ENCODE assay signal across 8 cellular contexts in genomic region chr18:58671941-58672565, GRCh38. TPM values are rescaled to one million over a fixed set of nuclear protein-coding genes. Genes with fewer than 3 reads are reported as not detected.
A peak's percentile ranks its signal among the peaks of the same experiment; 100 is the strongest.
DNase-seq lines count a peak whose midpoint lies in the region; ATAC-seq lines count a peak whose summit lies in the region.

No MANE protein-coding gene starts in this region.

- DNase-seq in activated naive CD4-positive, alpha-beta T cell treated with anti-CD3 and anti-CD28 coated beads for 36 hours, result peak; percentile 52
- no peak for DNase-seq in activated naive CD4-positive, alpha-beta T cell treated with anti-CD3 and anti-CD28 coated beads, Interleukin-2, amount 50 U/mL, for 16 hours
- DNase-seq in SK-N-MC (ENCODE audit: low read depth, low spot score) (no peak), naive B cell (no peak), NCI-H1417 treated with DMSO at 0.1 percent for 48 hours (lab: John Stamatoyannopoulos, UW) (no peak), RPMI8226 (no peak)

- peak; percentile 16 for ATAC-seq in HG03064 (IDR thresholded peaks at IDR 0.05; ENCODE audit: low read depth, unreplicated experiment)
- peak; percentile 29 to 41 for ATAC-seq in naive B cell (ENCODE audit: low read depth in 2 of 2)

- H3K27me3 ChIP-seq in esophagus (ENCODE audit: control insufficient read depth in 1 of 2, insufficient read depth in 2 of 2, low read length in 2 of 2), result no peaks in the 10 kb centered on the region

- peak overlapping the region; percentile 92 for H3K27ac Mint-ChIP-seq in activated naive CD4-positive, alpha-beta T cell treated with anti-CD3 and anti-CD28 coated beads for 36 hours
- peak overlapping the region; percentile 84 to 99 (median 95) for H3K27ac Mint-ChIP-seq in naive B cell

- no peaks in the 10 kb centered on the region for H3K4me1 ChIP-seq in esophagus (ENCODE audit: control insufficient read depth in 2 of 2, insufficient read depth in 2 of 2, low read length in 1 of 2)

- no peaks in the 10 kb centered on the region for H3K27me3 Mint-ChIP-seq in activated naive CD4-positive, alpha-beta T cell treated with anti-CD3 and anti-CD28 coated beads for 36 hours (ENCODE audit: low read depth)
- H3K27me3 Mint-ChIP-seq in naive B cell, result no peaks in the 10 kb centered on the region

- no peaks in the 10 kb centered on the region for H3K9me3 ChIP-seq in SK-N-MC (ENCODE audit: low read depth, low read length)
- H3K9me3 ChIP-seq in esophagus (ENCODE audit: control insufficient read depth in 2 of 2, insufficient read depth in 1 of 2, low read depth in 1 of 2, low read length in 1 of 2), result no peaks in the 10 kb centered on the region

- H3K36me3 Mint-ChIP-seq in activated naive CD4-positive, alpha-beta T cell treated with anti-CD3 and anti-CD28 coated beads for 36 hours (ENCODE audit: low read depth), result peaks cover 5% of the 10 kb centered on the region
- H3K36me3 Mint-ChIP-seq in naive B cell, result peaks cover 6 to 8% of the 10 kb centered on the region in 2 donors

- CTCF ChIA-PET in activated naive CD4-positive, alpha-beta T cell treated with anti-CD3 and anti-CD28 coated beads for 36 hours (lab: Charles Lee), result interaction anchor here (0.8 to 5.0 kb wide), 13 partner anchors 21 to 142 kb away, joined by 3 to 35 read pairs (median 4); no protein-coding TSS in a partner anchor

- peak overlapping the region; percentile 69 for H3K9ac ChIP-seq in SK-N-MC (ENCODE audit: insufficient read length)

- no peak overlapping the region for H3K27ac ChIP-seq in SK-N-MC
- H3K27ac ChIP-seq in esophagus (ENCODE audit: low read depth in 2 of 2, low read length in 1 of 2), result peak overlapping the region; percentile 93 to 96

- peak overlapping the region; percentile 94 for H3K4me3 Mint-ChIP-seq in activated naive CD4-positive, alpha-beta T cell treated with anti-CD3 and anti-CD28 coated beads for 36 hours
- H3K4me3 Mint-ChIP-seq in naive B cell, result peak overlapping the region; percentile 93 to 98 (median 96)

- H3K9me3 Mint-ChIP-seq in activated naive CD4-positive, alpha-beta T cell treated with anti-CD3 and anti-CD28 coated beads for 36 hours, result no peaks in the 10 kb centered on the region
- H3K9me3 Mint-ChIP-seq in naive B cell, result no peaks in the 10 kb centered on the region

- H3K36me3 ChIP-seq in SK-N-MC (ENCODE audit: insufficient read depth, low read length) (no peaks in the 10 kb centered on the region), esophagus (ENCODE audit: control insufficient read depth in 2 of 2, insufficient read depth in 2 of 2, low read length in 1 of 2) (no peaks in the 10 kb centered on the region)

- peak overlapping the region; percentile 78 for H3K4me3 ChIP-seq in SK-N-MC
- peak overlapping the region; percentile 62 to 73 for H3K4me3 ChIP-seq in esophagus (ENCODE audit: low read depth in 1 of 2, low read length in 2 of 2)

- peaks cover 69% of the 10 kb centered on the region for H3K4me1 Mint-ChIP-seq in activated naive CD4-positive, alpha-beta T cell treated with anti-CD3 and anti-CD28 coated beads for 36 hours (ENCODE audit: low read depth)
- H3K4me1 Mint-ChIP-seq in naive B cell, result peaks cover 57 to 75% (median 70%) of the 10 kb centered on the region in 3 donors

- WGBS in esophagus, 2 donors, result 2 to 3% methylated on average over 18 to 25 of the region's 25 CpGs

- intact Hi-C loops in activated naive CD4-positive, alpha-beta T cell treated with anti-CD3 and anti-CD28 coated beads for 36 hours (cut with micrococcal nuclease), result loop anchor here (1.0 to 5.0 kb wide), 10 partner anchors 16 to 1230 kb away; partner anchors contain the start of gene NARS1

RNA-seq across cellular contexts. Expression of gene MALT1, which starts 0.8 kb away (rescaled TPM):
- total RNA-seq in activated naive CD4-positive, alpha-beta T cell treated with anti-CD3 and anti-CD28 coated beads for 36 hours, result 10 to 100 TPM; 39.7 to 41.0 TPM
- polyA plus RNA-seq in esophagus, result 10 to 100 TPM; 11.7 to 13.5 TPM
- 10 to 100 TPM; 57.8 to 85.2 (median 63.0) TPM for polyA plus RNA-seq in naive B cell (ENCODE audit: low read depth in 6 of 6)

RNA-seq across cellular contexts. Expression of gene ALPK2, which starts 43.2 kb away (rescaled TPM):
- total RNA-seq in activated naive CD4-positive, alpha-beta T cell treated with anti-CD3 and anti-CD28 coated beads for 36 hours, result 1 to 10 TPM; 1.3 to 1.4 TPM
- under 1 TPM; 0.02 to 0.04 TPM for polyA plus RNA-seq in esophagus
- polyA plus RNA-seq in naive B cell (ENCODE audit: low read depth in 6 of 6), result under 1 TPM in 3 of 6 donors, not detected in 3; 0.13 to 0.33 (median 0.18) TPM

Comparison
In these comparisons a context has a peak if more than half of its experiments do, and no peak if none do; other contexts are left out.
1. RNA of gene MALT1, which starts 0.8 kb away (polyA plus RNA-seq): 57.8 to 85.2 TPM in naive B cell; 11.7 to 13.5 TPM in esophagus; every median in the first group is over 4 times any median in the second.